ENCODE assay signal across 15 cellular contexts in the genomic region with DNA sequence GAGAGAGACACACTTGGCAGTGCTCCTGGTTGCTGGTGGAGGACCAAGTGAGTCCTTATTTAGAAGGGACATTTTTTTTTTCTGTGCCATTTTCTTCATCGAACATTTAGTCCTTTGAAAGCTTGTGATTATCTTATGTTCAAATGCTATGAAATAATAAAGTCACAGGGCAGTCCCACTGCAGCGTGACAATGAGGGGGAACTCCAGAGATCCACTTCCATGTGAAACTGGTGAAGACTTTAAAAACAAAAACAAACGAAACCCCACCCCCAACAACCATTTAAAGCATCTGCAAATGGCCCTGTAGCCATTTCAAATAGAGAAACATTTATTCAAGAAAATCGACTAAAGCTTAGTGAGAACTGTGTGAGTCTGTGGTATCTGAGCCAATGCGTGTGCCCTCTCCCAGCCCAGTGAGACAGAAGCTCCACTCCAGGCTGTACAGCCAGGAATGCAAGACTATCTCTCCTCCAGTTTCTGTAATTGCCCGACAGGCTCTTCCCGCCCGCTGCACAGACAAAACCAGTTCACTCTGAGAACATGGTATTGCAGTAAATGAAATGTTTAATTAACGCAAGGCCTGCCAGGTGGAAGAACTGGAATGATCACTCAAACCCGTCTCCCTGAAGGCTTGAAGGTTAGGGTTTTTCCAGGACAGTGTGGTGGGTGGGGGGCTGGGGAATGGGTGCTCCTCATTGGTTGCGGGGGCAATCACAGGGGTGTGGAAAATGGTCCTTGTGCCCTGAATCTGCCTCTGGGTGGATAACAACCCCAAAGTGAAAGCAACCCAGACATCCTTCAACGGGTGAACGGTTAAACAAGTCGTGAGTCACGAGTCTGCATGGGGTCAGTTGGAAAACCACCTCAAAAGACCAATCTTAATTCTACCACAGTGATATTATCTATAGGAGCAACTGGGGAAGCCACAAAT. TPM values are rescaled to one million over a fixed set of nuclear protein-coding genes. Genes with fewer than 3 reads are reported as not detected.
DNase-seq lines count a peak whose midpoint lies in the region; ATAC-seq and TF ChIP-seq lines count a peak whose summit lies in the region.
"Had no signal": no experiment of that assay in that cellular context is flagged by ENCODE, and none has a peak within 500 bp of the region (broad histone marks: within the 10 kb centered on the region; RNA-seq: fewer than 3 reads in every experiment).

No MANE protein-coding gene starts in this region.

- no peak for DNase-seq in HFFc6
- DNase-seq in amniotic epithelial cell (ENCODE audit: low read depth), result peak; percentile 40
- peak; percentile 10 for DNase-seq in left kidney (ENCODE audit: low read depth, low spot score)
- DNase-seq in NK-92 (lab: John Stamatoyannopoulos, UW; ENCODE audit: unreplicated experiment), result no peak
- DNase-seq in NCI-H446 (lab: John Stamatoyannopoulos, UW), result no peak
- DNase-seq: activated T-cell treated with anti-CD3 and anti-CD28 coated beads, Interleukin-2, amount 50 U/mL, for 4 hours; IMR-90; left colon; stimulated activated CD4-positive, alpha-beta T cell treated with anti-CD3 and anti-CD28 coated beads, Interleukin-15, amount 100 ng/mL, for 24 hours had no signal

- no peak overlapping the region for H3K4me3 ChIP-seq in BLaER1

- peaks cover 4% of the 10 kb centered on the region; the same call in 1 of the 2 replicates for H3K9me3 Mint-ChIP-seq in HFFc6
- H3K9me3 Mint-ChIP-seq: central memory CD8-positive, alpha-beta T cell had no signal

- peak overlapping the region; percentile 21 for H3K4me3 Mint-ChIP-seq in HFFc6
- H3K4me3 Mint-ChIP-seq: activated T-cell treated with anti-CD3 and anti-CD28 coated beads, Interleukin-2, amount 50 U/mL, for 4 hours; central memory CD8-positive, alpha-beta T cell had no signal

- TF ChIP-seq CTCF in HFFc6 (IDR thresholded peaks at IDR 0.05), result no peak

- H3K4me1 ChIP-seq in BLaER1, result peaks cover 49% of the 10 kb centered on the region

- peak overlapping the region; percentile 38; the same call in 1 of the 2 replicates for H3K27ac ChIP-seq in BLaER1

- H3K4me2 ChIP-seq in BLaER1, result peak overlapping the region; percentile 63

- peaks cover 8% of the 10 kb centered on the region; the same call in 1 of the 2 replicates for H3K36me3 Mint-ChIP-seq in HFFc6 (ENCODE audit: low read depth)
- H3K36me3 Mint-ChIP-seq: CD14-positive monocyte had no signal

- no peak overlapping the region for H3K9ac ChIP-seq in BLaER1

- no peak overlapping the region for H3K27ac Mint-ChIP-seq in HFFc6
- H3K27ac Mint-ChIP-seq: CD14-positive monocyte had no signal

- peaks cover 8% of the 10 kb centered on the region; the same call in 1 of the 2 replicates for H3K4me1 Mint-ChIP-seq in HFFc6 (ENCODE audit: low read depth)

- ATAC-seq in HG02981 (IDR thresholded peaks at IDR 0.05; ENCODE audit: unreplicated experiment) (no peak), HG03135 (IDR thresholded peaks at IDR 0.05; ENCODE audit: unreplicated experiment) (no peak)
- ATAC-seq: activated T-cell treated with anti-CD3 and anti-CD28 coated beads, Interleukin-2, amount 50 U/mL, for 4 hours; HCT116; left colon had no signal

- peaks cover 38% of the 10 kb centered on the region for H3K9me3 ChIP-seq in BLaER1

- H3K36me3 ChIP-seq in BLaER1, result no peaks in the 10 kb centered on the region

- no peaks in the 10 kb centered on the region for H4K20me1 ChIP-seq in BLaER1

- H3K27me3 Mint-ChIP-seq in HFFc6 (ENCODE audit: insufficient read depth), result peaks cover 40% of the 10 kb centered on the region

- H3K27me3 ChIP-seq in BLaER1, result no peaks in the 10 kb centered on the region

RNA-seq across cellular contexts. Expression of a gene that starts 8.4 kb away (rescaled TPM):
- not detected for total RNA-seq in HFFc6 (2021; fragmentation: NEBNext Ultra II Directional; extraction: Animal tissue kit (Norgen Biotek cat#: 25700))
- total RNA-seq: activated T-cell treated with anti-CD3 and anti-CD28 coated beads, Interleukin-2, amount 50 U/mL, for 4 hours; IMR-90; left colon had no signal

RNA-seq across cellular contexts. Expression of a gene that starts 45.0 kb away (rescaled TPM):
- total RNA-seq in HFFc6 (2021; fragmentation: NEBNext Ultra II Directional; extraction: Animal tissue kit (Norgen Biotek cat#: 25700)), result under 1 TPM; 0.21 to 0.71 (median 0.45) TPM

RNA-seq across cellular contexts. Expression of a gene that starts 58.3 kb away (rescaled TPM):
- 100 to 1,000 TPM; 212 to 240 (median 229) TPM for total RNA-seq in HFFc6 (2021; fragmentation: NEBNext Ultra II Directional; extraction: Animal tissue kit (Norgen Biotek cat#: 25700))

Comparison
In these comparisons a context has a peak if more than half of its experiments do, and no peak if none do; other contexts are left out.
1. DNase-seq: peak in amniotic epithelial cell (single experiment) and left kidney (single experiment); none in HFFc6 (single experiment), NK-92 (single experiment) and NCI-H446 (0 of 2).